15 cellular contexts compared by ENCODE assay signal in the genomic region with DNA sequence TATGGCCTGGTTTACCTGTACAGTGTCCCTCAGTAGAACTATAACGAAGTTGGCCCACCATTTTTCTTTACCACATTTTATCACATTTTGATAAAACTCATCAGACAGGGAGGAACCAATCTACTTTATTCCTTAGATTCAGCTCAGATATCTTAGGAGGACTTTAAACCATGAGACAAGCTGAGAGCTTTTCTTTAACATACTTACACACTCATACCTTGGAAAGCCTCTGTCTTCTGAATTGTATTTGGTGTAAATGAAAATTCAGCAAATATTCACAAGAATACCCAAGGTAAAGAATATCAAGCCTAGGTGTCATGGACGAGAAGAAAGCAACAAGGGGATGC.
A peak's percentile ranks its signal among the peaks of the same experiment; 100 is the strongest.
DNase-seq lines count a peak whose midpoint lies in the region; ATAC-seq, FAIRE-seq and TF ChIP-seq lines count a peak whose summit lies in the region.
"Had no signal": no experiment of that assay in that cellular context is flagged by ENCODE, and none has a peak within 500 bp of the region (broad histone marks: within the 10 kb centered on the region; RNA-seq: fewer than 3 reads in every experiment).

No MANE protein-coding gene starts in this region.

- no peak for TF ChIP-seq CTCF in KMS-11 (conservative IDR thresholded peaks at IDR 0.05; ENCODE audit: low read depth, low read length)
- TF ChIP-seq CTCF in VCaP (conservative IDR thresholded peaks at IDR 0.05) = no peak

- no peak overlapping the region for H3K56ac ChIP-seq in mesendoderm (ENCODE audit: low read length)

- peaks cover 18% of the 10 kb centered on the region for H3K4me1 Mint-ChIP-seq in activated CD8-positive, alpha-beta T cell treated with anti-CD3 and anti-CD28 coated beads, Interleukin-2, amount 10 ng/mL, durations not matched to agents 7 days and 5 days (ENCODE audit: low read depth)

- H3K18ac ChIP-seq in mesendoderm (ENCODE audit: low read length) = no peak overlapping the region

- H3K27me3 Mint-ChIP-seq in activated CD8-positive, alpha-beta T cell treated with anti-CD3 and anti-CD28 coated beads, Interleukin-2, amount 10 ng/mL, durations not matched to agents 7 days and 5 days (ENCODE audit: low read depth) = peaks cover 14% of the 10 kb centered on the region

- H2BK120ac ChIP-seq in mesendoderm (ENCODE audit: low read depth, low read length) = no peak overlapping the region

- no peak for DNase-seq in left colon
- peak; percentile 55 for DNase-seq in small intestine
- DNase-seq in activated CD8-positive, alpha-beta T cell treated with anti-CD3 and anti-CD28 coated beads, Interleukin-2, amount 10 ng/mL, durations not matched to agents 7 days and 5 days = no peak
- DNase-seq in activated gamma-delta T cell treated with Interleukin-2 at 50 U/mL for 16 hours = no peak
- no peak for DNase-seq in mesendoderm
- DNase-seq: activated gamma-delta T cell; effector CD4-positive, alpha-beta T cell; hippocampal formation; NCI-H146; NCI-H345; WERI-Rb-1 had no signal

- no peak overlapping the region for H4K5ac ChIP-seq in mesendoderm (ENCODE audit: low read length)

- FAIRE-seq in small intestine (lab: Jason Lieb, UNC) = no peak

- H3K27me3 ChIP-seq in KMS-11 (ENCODE audit: insufficient read depth, low read depth) = no peaks in the 10 kb centered on the region
- H3K27me3 ChIP-seq in small intestine (ENCODE audit: control insufficient read depth in 2 of 2, insufficient read depth in 2 of 2, low read length in 2 of 2) = no peaks in the 10 kb centered on the region
- H3K27me3 ChIP-seq in mesendoderm (ENCODE audit: insufficient read depth, low read length, poor library complexity) = no peaks in the 10 kb centered on the region
- H3K27me3 ChIP-seq: body of pancreas had no signal

- POLR2A ChIA-PET in activated CD8-positive, alpha-beta T cell treated with anti-CD3 and anti-CD28 coated beads, Interleukin-2, amount 10 ng/mL, durations not matched to agents 7 days and 5 days (lab: Charles Lee) = no interaction called here

- H3K4me3 Mint-ChIP-seq in activated CD8-positive, alpha-beta T cell treated with anti-CD3 and anti-CD28 coated beads, Interleukin-2, amount 10 ng/mL, durations not matched to agents 7 days and 5 days = no peak overlapping the region
- H3K4me3 Mint-ChIP-seq: CD4-positive, alpha-beta T cell had no signal

- no peaks in the 10 kb centered on the region for H3K36me3 ChIP-seq in KMS-11 (ENCODE audit: insufficient read depth)
- no peaks in the 10 kb centered on the region for H3K36me3 ChIP-seq in small intestine (ENCODE audit: control insufficient read depth in 2 of 2, insufficient read depth in 2 of 2, low read length in 2 of 2)
- no peaks in the 10 kb centered on the region for H3K36me3 ChIP-seq in mesendoderm (ENCODE audit: control insufficient read depth, insufficient read depth, low read length)
- H3K36me3 ChIP-seq: WERI-Rb-1 had no signal

- intact Hi-C loops in left colon (cut with DNase I, micrococcal nuclease) = no loop called here

- H3K23ac ChIP-seq in mesendoderm (ENCODE audit: low read length) = no peak overlapping the region

- no peak overlapping the region for H3K4ac ChIP-seq in mesendoderm (ENCODE audit: low read depth, low read length)

- WGBS in small intestine, 3 donors = 21 to 56% (median 32%) methylated on average over 2 of the region's 2 CpGs
- no CpG with 5 or more reads among the region's 2 CpGs for WGBS in mesendoderm (ENCODE audit: extremely low coverage, insufficient coverage, low lambda C conversion rate)

- H3K9ac ChIP-seq in KMS-11 = peak overlapping the region; percentile 74; the same call in 1 of the 2 replicates
- no peak overlapping the region for H3K9ac ChIP-seq in mesendoderm (ENCODE audit: low read length)

- H3K27ac ChIP-seq in KMS-11 = peak overlapping the region; percentile 97
- H3K27ac ChIP-seq in VCaP = peak overlapping the region; percentile 78
- H3K27ac ChIP-seq in small intestine (ENCODE audit: low read depth in 1 of 2, low read length in 1 of 2) = peak overlapping the region; percentile 25 to 50
- no peak overlapping the region for H3K27ac ChIP-seq in mesendoderm (ENCODE audit: low read depth, low read length)
- H3K27ac ChIP-seq: WERI-Rb-1 had no signal

- H2AFZ ChIP-seq in KMS-11 (ENCODE audit: low read depth) = peak overlapping the region; percentile 8; the same call in 1 of the 2 replicates

- no peaks in the 10 kb centered on the region for H3K79me2 ChIP-seq in KMS-11 (ENCODE audit: insufficient read depth, low read depth)
- no peaks in the 10 kb centered on the region for H3K79me2 ChIP-seq in mesendoderm (ENCODE audit: control insufficient read depth, insufficient read depth, low read length)

- H4K8ac ChIP-seq in mesendoderm (ENCODE audit: low read depth, low read length) = no peak overlapping the region

- no peaks in the 10 kb centered on the region for H3K9me3 Mint-ChIP-seq in activated CD8-positive, alpha-beta T cell treated with anti-CD3 and anti-CD28 coated beads, Interleukin-2, amount 10 ng/mL, durations not matched to agents 7 days and 5 days (ENCODE audit: insufficient read depth)
- H3K9me3 Mint-ChIP-seq: CD4-positive, alpha-beta T cell had no signal

- CTCF ChIA-PET in activated CD8-positive, alpha-beta T cell treated with anti-CD3 and anti-CD28 coated beads, Interleukin-2, amount 10 ng/mL, durations not matched to agents 7 days and 5 days (lab: Charles Lee) = no interaction called here

- no peaks in the 10 kb centered on the region for H4K20me1 ChIP-seq in KMS-11 (ENCODE audit: insufficient read depth)

- H3K9me3 ChIP-seq in small intestine (ENCODE audit: control insufficient read depth, low read depth) = no peaks in the 10 kb centered on the region
- H3K9me3 ChIP-seq: body of pancreas had no signal

- no peak overlapping the region for H2BK15ac ChIP-seq in mesendoderm (replicated peaks; ENCODE audit: low read depth)

- no peaks in the 10 kb centered on the region for H3K36me3 Mint-ChIP-seq in activated CD8-positive, alpha-beta T cell treated with anti-CD3 and anti-CD28 coated beads, Interleukin-2, amount 10 ng/mL, durations not matched to agents 7 days and 5 days (ENCODE audit: low read depth)

- H3K79me1 ChIP-seq in mesendoderm (ENCODE audit: low read length) = no peaks in the 10 kb centered on the region

- H2AK5ac ChIP-seq in mesendoderm (ENCODE audit: low read length) = no peak overlapping the region

- H3K4me1 ChIP-seq in KMS-11 (ENCODE audit: low read depth, poor library complexity, severe bottlenecking) (peaks cover 91% of the 10 kb centered on the region), small intestine (ENCODE audit: control insufficient read depth in 2 of 2, insufficient read depth in 1 of 2, low read depth in 1 of 2, low read length in 1 of 2) (peaks cover 2 to 12% of the 10 kb centered on the region in 2 donors), mesendoderm (ENCODE audit: control insufficient read depth, low read depth, low read length) (no peaks in the 10 kb centered on the region)

- H3K27ac Mint-ChIP-seq in activated CD8-positive, alpha-beta T cell treated with anti-CD3 and anti-CD28 coated beads, Interleukin-2, amount 10 ng/mL, durations not matched to agents 7 days and 5 days = no peak overlapping the region
- H3K27ac Mint-ChIP-seq: CD4-positive, alpha-beta T cell had no signal

- H3K4me3 ChIP-seq in KMS-11 (IDR thresholded peaks at IDR 0.05; ENCODE audit: insufficient read depth, low read depth, low read length) (no peak overlapping the region), small intestine (ENCODE audit: low read depth in 1 of 2, low read length in 2 of 2) (no peak overlapping the region), mesendoderm (ENCODE audit: low read length) (no peak overlapping the region)
- H3K4me3 ChIP-seq: body of pancreas had no signal

- ATAC-seq in left colon = peak; percentile 22
- ATAC-seq in activated CD8-positive, alpha-beta T cell treated with anti-CD3 and anti-CD28 coated beads, Interleukin-2, amount 10 ng/mL, durations not matched to agents 7 days and 5 days = no peak
- ATAC-seq: body of pancreas had no signal

- H3K4me2 ChIP-seq in KMS-11 (peak overlapping the region; percentile 69), mesendoderm (ENCODE audit: low read length) (no peak overlapping the region)

- H2BK5ac ChIP-seq in mesendoderm (ENCODE audit: low read length) = no peak overlapping the region
